9 cellular contexts compared by ENCODE assay signal in the genomic region with DNA sequence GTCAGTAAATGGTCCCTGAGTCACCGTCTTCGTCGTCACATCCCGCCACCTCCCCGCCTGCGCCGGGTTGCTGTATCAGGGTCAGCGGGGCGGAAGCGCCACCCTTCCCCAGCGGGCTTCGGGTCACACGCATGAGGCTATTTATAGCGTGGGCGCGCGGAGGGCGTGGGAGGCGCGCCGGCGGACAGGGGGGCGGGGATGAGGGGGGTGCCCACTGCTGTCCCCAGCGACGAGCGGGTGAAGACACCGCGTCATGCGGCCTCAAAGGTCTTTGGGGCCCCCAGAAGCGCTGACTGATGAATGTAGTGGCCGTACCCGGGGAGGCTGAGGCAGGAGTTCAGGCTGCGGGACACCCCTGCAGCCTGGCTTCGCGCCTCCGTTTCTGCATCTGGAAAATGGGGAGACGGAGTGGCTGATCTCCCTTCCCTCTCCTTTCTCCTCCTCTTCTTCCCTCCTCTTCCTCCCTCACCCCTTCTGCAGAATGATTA. TPM values are rescaled to one million over a fixed set of nuclear protein-coding genes. Genes with fewer than 3 reads are reported as not detected.
A peak's percentile ranks its signal among the peaks of the same experiment; 100 is the strongest.
DNase-seq lines count a peak whose midpoint lies in the region; ATAC-seq and TF ChIP-seq lines count a peak whose summit lies in the region.
"Had no signal": no experiment of that assay in that cellular context is flagged by ENCODE, and none has a peak within 500 bp of the region (broad histone marks: within the 10 kb centered on the region; RNA-seq: fewer than 3 reads in every experiment).

No MANE protein-coding gene starts in this region.

- ATAC-seq in GM18520 (IDR thresholded peaks at IDR 0.05; ENCODE audit: unreplicated experiment): peak; percentile 41
- ATAC-seq in heart left ventricle: peak; percentile 95 to 99 (median 96)
- ATAC-seq in HG03469 (IDR thresholded peaks at IDR 0.05; ENCODE audit: unreplicated experiment): no peak
- no peak for ATAC-seq in GM21717 (IDR thresholded peaks at IDR 0.05; ENCODE audit: unreplicated experiment)

- peak in 1 of 2 donors; percentile 11 for TF ChIP-seq POLR2A in heart left ventricle (IDR thresholded peaks at IDR 0.05)

- 1 to 4% (median 3%) methylated on average over 17 to 37 of the region's 37 CpGs for WGBS in heart left ventricle, 4 donors

- DNase-seq in NOMO-1 (lab: John Stamatoyannopoulos, UW; ENCODE audit: unreplicated experiment in 2 of 2) (peak; percentile 61 to 64), activated gamma-delta T cell (lab: John Stamatoyannopoulos, UW) (peak; percentile 54), heart left ventricle (peak; percentile 86 to 91 (median 87)), renal cortical epithelial cell (ENCODE audit: low read depth) (peak; percentile 16), NCI-H1105 (lab: John Stamatoyannopoulos, UW) (no peak)

- H3K36me3 ChIP-seq in heart left ventricle: no peaks in the 10 kb centered on the region

- peaks cover 0 to 30% (median 0%) of the 10 kb centered on the region in 9 donors for H3K27me3 ChIP-seq in heart left ventricle

- peak overlapping the region in 11 of 12 donors; percentile 17 to 45 (median 36) for H3K4me3 ChIP-seq in heart left ventricle

- peaks cover 0 to 18% (median 12%) of the 10 kb centered on the region in 12 donors for H3K4me1 ChIP-seq in heart left ventricle

- peak in 2 of 12 donors; percentile 13 to 20 for TF ChIP-seq CTCF in heart left ventricle (IDR thresholded peaks at IDR 0.05)

- peak overlapping the region in 8 of 12 donors; percentile 6 to 70 (median 32) for H3K27ac ChIP-seq in heart left ventricle
- H3K27ac ChIP-seq: VCaP had no signal

- intact Hi-C loops in heart left ventricle (cut with DNase I): no loop called here

- no peaks in the 10 kb centered on the region for H3K9me3 ChIP-seq in heart left ventricle

RNA-seq across cellular contexts. Expression of gene UNC13A, which starts 7.9 kb away (rescaled TPM):
- 1 to 10 TPM in 1 of 9 donors, under 1 TPM in 7, not detected in 1; 0.02 to 1.1 (median 0.09) TPM for total RNA-seq in heart left ventricle
- under 1 TPM; 0.04 to 0.19 TPM for polyA plus RNA-seq in heart left ventricle
- total RNA-seq in renal cortical epithelial cell: 0.05 TPM in 1 of 2 replicates, not detected in the other

RNA-seq across cellular contexts. Expression of gene MAP1S, which starts 39.0 kb away (rescaled TPM):
- total RNA-seq in heart left ventricle (10 to 100 TPM; 19.5 to 47.9 (median 24.1) TPM), renal cortical epithelial cell (18.1 and 43.3 TPM in 2 replicates)
- 10 to 100 TPM; 17.1 to 20.0 TPM for polyA plus RNA-seq in heart left ventricle

Comparison
In these comparisons a context has a peak if more than half of its experiments do, and no peak if none do; other contexts are left out.
1. ATAC-seq: peak in GM18520 (single experiment) and heart left ventricle (4 of 4); none in HG03469 (single experiment) and GM21717 (single experiment).